Comparison of ENCODE assay signal across 8 cellular contexts in the genomic region with DNA sequence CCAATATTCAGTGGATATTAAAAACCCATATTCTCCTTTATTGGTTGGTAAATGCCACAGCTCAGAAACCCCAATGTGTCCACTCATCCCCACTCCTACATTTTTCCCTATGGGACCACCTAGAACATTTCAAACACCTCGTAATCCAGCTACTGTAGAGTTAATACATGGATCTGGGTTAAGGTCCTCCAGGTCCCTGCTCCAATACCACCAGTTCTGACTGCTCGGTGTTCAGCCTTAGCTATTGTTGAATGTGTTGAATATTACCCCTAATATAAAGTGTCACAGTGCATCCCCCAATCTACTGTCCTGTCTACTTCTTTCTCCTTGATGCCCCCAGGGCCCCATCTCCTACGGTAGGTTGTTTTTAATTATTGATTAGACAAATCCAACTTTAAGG.
"Had no signal": no experiment of that assay in that cellular context is flagged by ENCODE, and none has a peak within 500 bp of the region (broad histone marks: within the 10 kb centered on the region; RNA-seq: fewer than 3 reads in every experiment).

No MANE protein-coding gene starts in this region.

- H2AFZ ChIP-seq: GM23248 had no signal

- H3K4me3 ChIP-seq: GM23248, HAP-1 had no signal

- ATAC-seq: HCT116 had no signal

- H3K36me3 ChIP-seq: HAP-1 had no signal

- H3K9me3 ChIP-seq: HAP-1 had no signal

- H3K27ac ChIP-seq: GM23248, HL-60 had no signal

- H3K9ac ChIP-seq: GM23248 had no signal

- DNase-seq: GM23248, GOT3, H7, HFFc6, KBM-7 had no signal
